In genomic region chr12:56021882-56022497, GRCh38 we compare ENCODE assay signal across 9 cellular contexts. TPM values are rescaled to one million over a fixed set of nuclear protein-coding genes. Genes with fewer than 3 reads are reported as not detected.
DNase-seq lines count a peak whose midpoint lies in the region; ATAC-seq and TF ChIP-seq lines count a peak whose summit lies in the region.
"Had no signal": no experiment of that assay in that cellular context is flagged by ENCODE, and none has a peak within 500 bp of the region (broad histone marks: within the 10 kb centered on the region; RNA-seq: fewer than 3 reads in every experiment).

No MANE protein-coding gene starts in this region.

- H3K4me3 ChIP-seq in BJ (ENCODE audit: low read depth, low read length), result peak overlapping the region; percentile 23; the same call in 1 of the 2 replicates
- peak overlapping the region in 1 of 4 donors; percentile 33 for H3K4me3 ChIP-seq in Peyer's patch
- H3K4me3 ChIP-seq in duodenal mucosa (ENCODE audit: low read depth in 1 of 2, low read length in 2 of 2), result peak overlapping the region; percentile 23 to 46
- H3K4me3 ChIP-seq in right atrium auricular region, result no peak overlapping the region

- peaks cover 10% of the 10 kb centered on the region for H3K36me3 Mint-ChIP-seq in neural crest cell (ENCODE audit: low read depth)

- H3K27ac ChIP-seq in Peyer's patch (peak overlapping the region; percentile 43 to 75 (median 62)), duodenal mucosa (ENCODE audit: low read depth, low read length) (no peak overlapping the region), right atrium auricular region (no peak overlapping the region)
- H3K27ac ChIP-seq: epithelial cell of prostate had no signal

- TF ChIP-seq CTCF in BJ (IDR thresholded peaks at IDR 0.05; ENCODE audit: insufficient read depth, low read depth, low read length) (no peak), Peyer's patch (IDR thresholded peaks at IDR 0.05) (no peak), neural crest cell (conservative IDR thresholded peaks at IDR 0.05) (no peak), right atrium auricular region (IDR thresholded peaks at IDR 0.05) (no peak)

- peaks cover 56% of the 10 kb centered on the region for H3K4me1 Mint-ChIP-seq in neural crest cell

- H3K36me3 ChIP-seq in BJ (ENCODE audit: control insufficient read depth, insufficient read depth, low read length), result no peaks in the 10 kb centered on the region; the same call in 1 of the 2 replicates
- peaks cover 0 to 16% (median 0%) of the 10 kb centered on the region in 3 donors for H3K36me3 ChIP-seq in Peyer's patch
- peaks cover 4 to 5% of the 10 kb centered on the region in 2 donors for H3K36me3 ChIP-seq in duodenal mucosa (ENCODE audit: control insufficient read depth in 1 of 2, insufficient read depth in 2 of 2, low read length in 2 of 2)
- H3K36me3 ChIP-seq in right atrium auricular region, result peaks cover 9% of the 10 kb centered on the region

- peak overlapping the region; percentile 100 for H3K27ac Mint-ChIP-seq in neural crest cell (ENCODE audit: unreplicated experiment)

- H3K9me3 ChIP-seq in Peyer's patch, result no peaks in the 10 kb centered on the region
- H3K9me3 ChIP-seq in duodenal mucosa (ENCODE audit: control insufficient read depth in 1 of 2, low read length in 2 of 2), result no peaks in the 10 kb centered on the region
- H3K9me3 ChIP-seq in right atrium auricular region, result no peaks in the 10 kb centered on the region

- peak overlapping the region in 1 of 2 donors; percentile 28 for H3K9ac ChIP-seq in duodenal mucosa (ENCODE audit: low read depth in 1 of 2, low read length in 2 of 2)

- H3K9me3 Mint-ChIP-seq in neural crest cell, result no peaks in the 10 kb centered on the region

- POLR2A ChIA-PET in BJ (lab: Charles Lee), result no interaction called here

- CTCF ChIA-PET in BJ (lab: Yijun Ruan, JAX), result interaction anchor here (0.5 to 3.2 kb wide), 6 partner anchors 26 to 282 kb away, joined by 3 to 19 read pairs (median 3); partner anchors contain the start of genes RAB5B and SUOX

- no peak for TF ChIP-seq POLR2A in Peyer's patch (IDR thresholded peaks at IDR 0.05)

- H3K4me1 ChIP-seq in Peyer's patch (peaks cover 0 to 9% (median 2%) of the 10 kb centered on the region in 4 donors), duodenal mucosa (ENCODE audit: control insufficient read depth in 1 of 2, insufficient read depth in 2 of 2, low read length in 2 of 2) (peaks cover 5 to 6% of the 10 kb centered on the region in 2 donors), right atrium auricular region (peaks cover 0 to 22% of the 10 kb centered on the region in 2 donors)

- no peaks in the 10 kb centered on the region for H3K27me3 Mint-ChIP-seq in neural crest cell (ENCODE audit: low read depth)

- no peak for ATAC-seq in left colon
- no peak for ATAC-seq in GM19463 (IDR thresholded peaks at IDR 0.05; ENCODE audit: unreplicated experiment)

- intact Hi-C loops in left colon (cut with DNase I, micrococcal nuclease), result no loop called here

- peak overlapping the region; percentile 95 for H3K4me3 Mint-ChIP-seq in neural crest cell

- H3K27me3 ChIP-seq in BJ (ENCODE audit: control insufficient read depth, insufficient read depth, low read length), result no peaks in the 10 kb centered on the region
- H3K27me3 ChIP-seq in Peyer's patch, result no peaks in the 10 kb centered on the region
- no peaks in the 10 kb centered on the region for H3K27me3 ChIP-seq in duodenal mucosa (ENCODE audit: control insufficient read depth in 1 of 2, insufficient read depth in 2 of 2, low read length in 2 of 2)
- no peaks in the 10 kb centered on the region for H3K27me3 ChIP-seq in right atrium auricular region

- no peak for DNase-seq in BJ (ENCODE audit: low read depth)
- DNase-seq in Peyer's patch, result no peak
- DNase-seq in neural crest cell (ENCODE audit: low read depth, low spot score), result no peak
- DNase-seq in left colon, result no peak
- DNase-seq in SIG-M5 treated with dmso at 0.1 percent for 504 hours (lab: John Stamatoyannopoulos, UW; ENCODE audit: unreplicated experiment), result no peak
- no peak for DNase-seq in right atrium auricular region (ENCODE audit: low spot score)

RNA-seq across cellular contexts. Expression of gene IKZF4, which starts 1.1 kb away (rescaled TPM):
- 1.9 and 2.9 TPM in 2 replicates for polyA plus RNA-seq in BJ (2011; rRNA removed)
- 3.6 and 4.1 TPM in 2 replicates for polyA minus RNA-seq in BJ (2011; rRNA and poly(A)+ RNA removed)
- total RNA-seq in Peyer's patch (1 to 10 TPM; 2.8 to 7.4 (median 3.6) TPM), neural crest cell (42.3 and 45.5 TPM in 2 replicates), left colon (1 to 10 TPM; 3.9 to 5.0 TPM), right atrium auricular region (1 to 10 TPM; 2.6 to 3.9 TPM)

RNA-seq across cellular contexts. Expression of gene RPS26, which starts 19.7 kb away (rescaled TPM):
- 635 and 868 TPM in 2 replicates for polyA plus RNA-seq in BJ (2011; rRNA removed)
- 282 and 579 TPM in 2 replicates for polyA minus RNA-seq in BJ (2011; rRNA and poly(A)+ RNA removed)
- total RNA-seq in Peyer's patch (1,000 to 10,000 TPM in 1 of 4 donors, 100 to 1,000 TPM in 3; 564 to 1,937 (median 779) TPM), neural crest cell (32.3 and 43.1 TPM in 2 replicates), left colon (10 to 100 TPM; 54.5 to 73.9 TPM), right atrium auricular region (1,000 to 10,000 TPM in 1 of 2 donors, 100 to 1,000 TPM in 1; 134 to 1,492 TPM)

RNA-seq across cellular contexts. Expression of gene SUOX, which starts 24.9 kb away (rescaled TPM):
- 14.4 and 22.3 TPM in 2 replicates for polyA plus RNA-seq in BJ (2011; rRNA removed)
- 14.1 and 21.2 TPM in 2 replicates for polyA minus RNA-seq in BJ (2011; rRNA and poly(A)+ RNA removed)
- total RNA-seq in Peyer's patch, result 10 to 100 TPM; 16.5 to 38.9 (median 27.0) TPM
- total RNA-seq in neural crest cell, result 30.4 and 33.7 TPM in 2 replicates
- total RNA-seq in left colon, result 10 to 100 TPM; 24.1 to 24.4 TPM
- total RNA-seq in right atrium auricular region, result 10 to 100 TPM; 23.9 to 37.7 TPM

RNA-seq across cellular contexts. Expression of gene RAB5B, which starts 48.1 kb away (rescaled TPM):
- polyA plus RNA-seq in BJ (2011; rRNA removed), result 117 and 130 TPM in 2 replicates
- 62.5 and 86.9 TPM in 2 replicates for polyA minus RNA-seq in BJ (2011; rRNA and poly(A)+ RNA removed)
- total RNA-seq in Peyer's patch, result 10 to 100 TPM; 70.7 to 96.6 (median 84.2) TPM
- 86.5 and 97.3 TPM in 2 replicates for total RNA-seq in neural crest cell
- total RNA-seq in left colon, result 100 to 1,000 TPM; 149 to 169 TPM
- total RNA-seq in right atrium auricular region, result 100 to 1,000 TPM in 1 of 2 donors, 10 to 100 TPM in 1; 93.5 to 108 TPM

RNA-seq across cellular contexts. Expression of gene CDK2, which starts 55.4 kb away (rescaled TPM):
- polyA plus RNA-seq in BJ (2011; rRNA removed), result 56.6 and 75.2 TPM in 2 replicates
- polyA minus RNA-seq in BJ (2011; rRNA and poly(A)+ RNA removed), result 33.8 and 77.3 TPM in 2 replicates
- 10 to 100 TPM in 3 of 4 donors, 1 to 10 TPM in 1; 7.7 to 55.3 (median 13.4) TPM for total RNA-seq in Peyer's patch
- total RNA-seq in neural crest cell, result 125 TPM in 2 replicates
- 10 to 100 TPM; 10.4 to 19.7 TPM for total RNA-seq in left colon
- total RNA-seq in right atrium auricular region, result 10 to 100 TPM in 1 of 2 donors, 1 to 10 TPM in 1; 5.4 to 13.8 TPM

Comparison
In these comparisons a context has a peak if more than half of its experiments do, and no peak if none do; other contexts are left out.
1. H3K4me3 ChIP-seq: peak in BJ (single experiment) and duodenal mucosa (2 of 2); none in right atrium auricular region (0 of 2).
2. H3K27ac ChIP-seq: peak in Peyer's patch (4 of 4); none in duodenal mucosa (single experiment) and right atrium auricular region (0 of 2).